8 cellular contexts compared by ENCODE assay signal in genomic region chr7:66996444-66997191, GRCh38. TPM values are rescaled to one million over a fixed set of nuclear protein-coding genes. Genes with fewer than 3 reads are reported as not detected.
DNase-seq lines count a peak whose midpoint lies in the region; ATAC-seq and TF ChIP-seq lines count a peak whose summit lies in the region.
"Not testable (repeated sequence)": the region's sequence is repeated elsewhere in the genome, so short reads cannot be mapped to it uniquely, and the experiment has no call there.

TSS of gene TYW1 (plus strand) at chr7:66996833. CDS start at chr7:66996979, 146 bp downstream.

- peak within 1 kb of the TSS; percentile 74 for H3K4me3 ChIP-seq in PC-3 (ENCODE audit: low read length)
- peak within 1 kb of the TSS; percentile 65 for H3K4me3 ChIP-seq in mucosa of descending colon

- CTCF ChIA-PET in PC-3 (lab: Charles Lee), result interaction anchor here (0.6 kb wide), 1 partner anchor 966 kb away, joined by 18 read pairs; no protein-coding TSS in a partner anchor

- not testable (repeated sequence) for H3K4me1 ChIP-seq in PC-3 (ENCODE audit: insufficient read depth, low read length)
- H3K4me1 ChIP-seq in mucosa of descending colon (ENCODE audit: low read depth), result peaks cover 12% of the 10 kb centered on the region

- peak within 1 kb of the TSS; percentile 86 for H3K4me2 ChIP-seq in PC-3 (ENCODE audit: low read length)

- H3K27me3 ChIP-seq in PC-3 (ENCODE audit: low read length), result not testable (repeated sequence)

- POLR2A ChIA-PET in PC-3 (lab: Charles Lee; ENCODE audit: unreplicated experiment), result interaction anchor here (0.6 to 0.7 kb wide), 2 partner anchors 76 to 152 kb away, joined by 4 to 13 read pairs; partner anchors contain the start of gene TMEM248

- not testable (repeated sequence) for TF ChIP-seq EP300 in Ishikawa (IDR thresholded peaks at IDR 0.05; ENCODE audit: borderline replicate concordance)

- peaks cover 40% of the 10 kb centered on the region for H3K79me2 ChIP-seq in PC-3 (ENCODE audit: low read length)

- 0 out of 2 replicates have a peak within 1 kb of the TSS, but pooled peaks have one; percentile 34 for H3K27ac ChIP-seq in PC-3 (ENCODE audit: low read length)
- peak within 1 kb of the TSS; percentile 96 for H3K27ac ChIP-seq in epithelial cell of prostate

- H3K36me3 ChIP-seq in PC-3 (ENCODE audit: low read depth, low read length); mucosa of descending colon (ENCODE audit: low read depth): not testable (repeated sequence)

- not testable (repeated sequence) for H3F3A ChIP-seq in PC-3 (ENCODE audit: low read length, unreplicated experiment)

- peak within 1 kb of the TSS; percentile 86 for H2AFZ ChIP-seq in PC-3 (ENCODE audit: low read length)

- peak within 1 kb of the TSS; percentile 78 for H3K9ac ChIP-seq in PC-3 (ENCODE audit: low read length)

- not testable (repeated sequence) for TF ChIP-seq CTCF in PC-3 (conservative IDR thresholded peaks at IDR 0.05; ENCODE audit: low read depth, low read length); mucosa of descending colon (IDR thresholded peaks at IDR 0.05)

- H3K9me3 ChIP-seq in PC-3 (ENCODE audit: low read length); mucosa of descending colon: not testable (repeated sequence)

- DNase-seq in DMS 273 treated with DMSO at 0.1 percent for 48 hours (lab: John Stamatoyannopoulos, UW) (peak; percentile 98), PC-3 (peak; percentile 98), activated T-cell treated with anti-CD3 and anti-CD28 coated beads for 48 hours (ENCODE audit: low read depth) (peak; percentile 97), epithelial cell of prostate (ENCODE audit: low read depth, low spot score) (peak; percentile 88), mucosa of descending colon (peak; percentile 98 to 100 (median 98))
- DNase-seq in stimulated activated CD8-positive, alpha-beta memory T cell treated with anti-CD3 and anti-CD28 coated beads, Interleukin-4, amount 100 ng/mL, for 24 hours (ENCODE audit: low read depth), result peak; percentile 95

- not testable (repeated sequence) for TF ChIP-seq RAD21 in Ishikawa (IDR thresholded peaks at IDR 0.05; ENCODE audit: low read depth)

- BruUV-seq in PC-3 (replicated peaks; lab: Mats Ljungman, UMichigan), result not testable (repeated sequence)

- H3K9me2 ChIP-seq in PC-3 (replicated peaks; ENCODE audit: low read length), result not testable (repeated sequence)

- not testable (repeated sequence) for H4K20me1 ChIP-seq in PC-3 (ENCODE audit: low read length)

- intact Hi-C loops in PC-3 (cut with micrococcal nuclease) (loop anchor here (1.0 to 2.0 kb wide), 2 partner anchors 76 to 152 kb away; partner anchors contain the start of gene TMEM248), mucosa of descending colon (cut with DNase I, micrococcal nuclease) (loop anchor here in 1 of 2 donors (10.0 kb wide), 1 partner anchor 72 kb away; the partner anchor contains the start of gene TMEM248)

- peak; percentile 87 for ATAC-seq in GM21576 (IDR thresholded peaks at IDR 0.05; ENCODE audit: unreplicated experiment)
- ATAC-seq in PC-3, result peak; percentile 90
- peak; percentile 87 for ATAC-seq in mucosa of descending colon

TF ChIP-seq in Ishikawa, 13 proteins besides CTCF, POLR2A, EP300 and RAD21:
- TF ChIP-seq YY1 (IDR thresholded peaks at IDR 0.05; ENCODE audit: low read depth), result peak; percentile 94
- peak; percentile 90 for TF ChIP-seq TAF1 (IDR thresholded peaks at IDR 0.05; ENCODE audit: low read depth)
- TF ChIP-seq, protein P1, sequence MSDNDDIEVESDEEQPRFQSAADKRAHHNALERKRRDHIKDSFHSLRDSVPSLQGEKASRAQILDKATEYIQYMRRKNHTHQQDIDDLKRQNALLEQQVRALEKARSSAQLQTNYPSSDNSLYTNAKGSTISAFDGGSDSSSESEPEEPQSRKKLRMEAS (IDR thresholded peaks at IDR 0.05), result peak; percentile 49; the same call in 1 of the 2 replicates

RNA-seq across cellular contexts. Expression of gene TYW1, which starts in this region (rescaled TPM):
- total RNA-seq in PC-3 (2014; rRNA removed) (12.8 and 13.4 TPM in 2 replicates), mucosa of descending colon (10 to 100 TPM; 14.6 to 19.0 (median 16.6) TPM)

Comparison
In these comparisons a context has a peak if more than half of its experiments do, and no peak if none do; other contexts are left out.
1. Peak in every context shown above with its lines: DNase-seq, ATAC-seq, H3K4me3 ChIP-seq and H3K27ac ChIP-seq.